In the genomic region with DNA sequence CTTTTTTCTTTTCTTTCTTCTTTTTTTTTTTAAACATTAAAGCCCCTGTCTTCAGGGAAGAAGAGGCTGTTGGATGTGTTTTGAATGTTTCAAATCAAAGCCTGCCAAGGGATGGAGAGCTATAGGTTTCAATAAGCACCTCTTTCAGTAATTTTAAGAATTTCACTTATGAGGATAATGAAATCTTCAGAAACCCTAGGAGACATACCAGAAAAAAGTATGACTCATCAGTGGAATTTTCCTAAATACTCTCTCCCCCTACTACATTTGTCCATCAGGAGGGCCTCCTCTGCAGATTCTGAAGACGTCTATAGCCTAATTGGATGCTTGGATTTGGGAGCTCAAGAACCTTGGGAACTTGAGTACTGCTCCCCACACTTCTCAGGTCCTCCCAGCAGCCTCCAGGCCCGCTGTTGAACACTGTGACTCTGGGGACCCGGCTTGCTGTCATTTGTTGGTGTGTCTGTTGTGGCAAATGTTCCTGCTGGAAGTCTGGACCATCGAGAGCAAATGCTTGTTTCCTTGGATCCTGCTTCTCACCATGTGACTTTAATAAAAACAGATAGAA, we compare ENCODE assay signal across 1 cellular context.
TF ChIP-seq lines count a peak whose summit lies in the region.

No MANE protein-coding gene starts in this region.

TF ChIP-seq in HepG2, 621 proteins besides CTCF, POLR2A, EP300 and RAD21 (continued from another document):
- TF ChIP-seq, protein P1, sequence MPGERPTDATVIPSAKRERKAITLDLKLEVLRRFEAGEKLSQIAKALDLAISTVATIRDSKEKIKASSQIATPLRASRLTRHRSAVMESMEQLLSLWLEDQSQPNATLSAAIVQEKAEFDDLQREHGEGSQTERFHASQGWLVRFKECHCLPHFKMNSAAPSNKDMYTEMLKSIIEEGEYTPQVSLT (CRISPR knock-in tag; IDR thresholded peaks at IDR 0.05; ENCODE audit: borderline replicate concordance, low read depth) = no peak
- TF ChIP-seq ZNF629 (CRISPR knock-in tag; conservative IDR thresholded peaks at IDR 0.05) (no peak), ZNF256 (CRISPR knock-in tag; conservative IDR thresholded peaks at IDR 0.05) (no peak), ZNF614 (CRISPR knock-in tag; IDR thresholded peaks at IDR 0.05; ENCODE audit: borderline replicate concordance) (no peak), ZNF557 (CRISPR knock-in tag; IDR thresholded peaks at IDR 0.05) (no peak), ARID2 (CRISPR knock-in tag; IDR thresholded peaks at IDR 0.05; ENCODE audit: borderline replicate concordance) (no peak)
- TF ChIP-seq, protein P2, sequence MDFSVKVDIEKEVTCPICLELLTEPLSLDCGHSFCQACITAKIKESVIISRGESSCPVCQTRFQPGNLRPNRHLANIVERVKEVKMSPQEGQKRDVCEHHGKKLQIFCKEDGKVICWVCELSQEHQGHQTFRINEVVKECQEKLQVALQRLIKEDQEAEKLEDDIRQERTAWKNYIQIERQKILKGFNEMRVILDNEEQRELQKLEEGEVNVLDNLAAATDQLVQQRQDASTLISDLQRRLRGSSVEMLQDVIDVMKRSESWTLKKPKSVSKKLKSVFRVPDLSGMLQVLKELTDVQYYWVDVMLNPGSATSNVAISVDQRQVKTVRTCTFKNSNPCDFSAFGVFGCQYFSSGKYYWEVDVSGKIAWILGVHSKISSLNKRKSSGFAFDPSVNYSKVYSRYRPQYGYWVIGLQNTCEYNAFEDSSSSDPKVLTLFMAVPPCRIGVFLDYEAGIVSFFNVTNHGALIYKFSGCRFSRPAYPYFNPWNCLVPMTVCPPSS (IDR thresholded peaks at IDR 0.05) = no peak
- TF ChIP-seq, protein P3, sequence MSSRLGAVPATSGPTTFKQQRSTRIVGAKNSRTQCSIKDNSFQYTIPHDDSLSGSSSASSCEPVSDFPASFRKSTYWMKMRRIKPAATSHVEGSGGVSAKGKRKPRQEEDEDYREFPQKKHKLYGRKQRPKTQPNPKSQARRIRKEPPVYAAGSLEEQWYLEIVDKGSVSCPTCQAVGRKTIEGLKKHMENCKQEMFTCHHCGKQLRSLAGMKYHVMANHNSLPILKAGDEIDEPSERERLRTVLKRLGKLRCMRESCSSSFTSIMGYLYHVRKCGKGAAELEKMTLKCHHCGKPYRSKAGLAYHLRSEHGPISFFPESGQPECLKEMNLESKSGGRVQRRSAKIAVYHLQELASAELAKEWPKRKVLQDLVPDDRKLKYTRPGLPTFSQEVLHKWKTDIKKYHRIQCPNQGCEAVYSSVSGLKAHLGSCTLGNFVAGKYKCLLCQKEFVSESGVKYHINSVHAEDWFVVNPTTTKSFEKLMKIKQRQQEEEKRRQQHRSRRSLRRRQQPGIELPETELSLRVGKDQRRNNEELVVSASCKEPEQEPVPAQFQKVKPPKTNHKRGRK (CRISPR knock-in tag; IDR thresholded peaks at IDR 0.05) = no peak
